In the genomic region with DNA sequence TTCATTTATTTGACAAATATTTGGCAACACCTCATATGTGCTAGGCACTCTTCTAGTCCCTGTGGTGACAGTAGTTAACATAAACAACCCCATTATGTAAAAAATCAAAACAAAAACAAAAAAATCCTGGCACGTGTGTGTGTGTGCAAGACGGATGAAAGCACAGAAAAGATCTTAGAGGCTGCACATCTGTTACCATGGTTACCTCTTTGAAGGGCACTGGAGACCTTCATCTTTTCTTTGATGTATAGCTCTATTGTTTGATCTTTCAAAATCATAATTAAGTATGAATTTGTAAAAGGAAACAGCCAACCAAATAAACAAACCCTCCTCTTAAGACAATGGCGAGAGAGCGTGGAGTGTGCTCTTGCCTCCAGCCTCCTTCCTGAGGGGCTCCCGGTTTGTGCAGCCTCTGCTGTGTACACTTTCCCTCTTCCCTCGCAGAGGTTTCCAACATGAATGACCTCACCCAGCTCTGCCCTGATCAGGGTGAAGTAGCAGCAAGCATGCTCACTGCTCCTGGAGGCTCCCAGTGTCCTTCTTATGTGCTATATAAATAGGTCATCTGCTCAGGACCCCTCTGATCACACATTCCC, we compare ENCODE assay signal across 23 cellular contexts. TPM values are rescaled to one million over a fixed set of nuclear protein-coding genes. Genes with fewer than 3 reads are reported as not detected.
DNase-seq lines count a peak whose midpoint lies in the region; ATAC-seq and TF ChIP-seq lines count a peak whose summit lies in the region.
"Had no signal": no experiment of that assay in that cellular context is flagged by ENCODE, and none has a peak within 500 bp of the region (broad histone marks: within the 10 kb centered on the region; RNA-seq: fewer than 3 reads in every experiment).

No MANE protein-coding gene starts in this region.

- H3K27ac ChIP-seq in psoas muscle: peak overlapping the region; percentile 23
- H3K27ac ChIP-seq: esophagus muscularis mucosa, KMS-11, right atrium auricular region had no signal

- no peaks in the 10 kb centered on the region for H3K27me3 ChIP-seq in psoas muscle (ENCODE audit: insufficient read depth in 3 of 3, low read length in 2 of 3)
- H3K27me3 ChIP-seq: BE2C, right atrium auricular region had no signal

- peaks cover 9% of the 10 kb centered on the region for H3K4me1 Mint-ChIP-seq in T-helper 17 cell
- no peaks in the 10 kb centered on the region for H3K4me1 Mint-ChIP-seq in Calu3 (ENCODE audit: low read depth, unreplicated experiment)
- peaks cover 3% of the 10 kb centered on the region for H3K4me1 Mint-ChIP-seq in MCF 10A (ENCODE audit: insufficient read depth, unreplicated experiment)

- H3K27me3 Mint-ChIP-seq in T-helper 17 cell: peaks cover 37% of the 10 kb centered on the region
- H3K27me3 Mint-ChIP-seq in Calu3 (ENCODE audit: unreplicated experiment): peaks cover 87% of the 10 kb centered on the region
- H3K27me3 Mint-ChIP-seq in MCF 10A (ENCODE audit: insufficient read depth, unreplicated experiment): peaks cover 44% of the 10 kb centered on the region

- H3K4me3 Mint-ChIP-seq in T-helper 17 cell (no peak overlapping the region), Calu3 (ENCODE audit: low read depth, unreplicated experiment) (no peak overlapping the region), MCF 10A (ENCODE audit: unreplicated experiment) (no peak overlapping the region)
- H3K4me3 Mint-ChIP-seq: activated T-helper 1 cell treated with anti-CD3 and anti-CD28 coated beads, Interleukin-12 subunit alpha, Interleukin-12 subunit beta, Interleukin-2, Interleukin-4 antibody, amounts not matched to agents 30 ng/mL and 10 ng/mL and 1 ng/mL, durations not matched to agents 14 hours and 24 hours and 36 hours had no signal

- BruUV-seq in Calu3 (replicated peaks; lab: Mats Ljungman, UMichigan) (no TSS peak), MCF 10A (replicated peaks; lab: Mats Ljungman, UMichigan) (no TSS peak)

- no peaks in the 10 kb centered on the region for H3K36me3 Mint-ChIP-seq in T-helper 17 cell (ENCODE audit: low read depth)
- no peaks in the 10 kb centered on the region for H3K36me3 Mint-ChIP-seq in Calu3 (ENCODE audit: insufficient read depth, unreplicated experiment)
- no peaks in the 10 kb centered on the region for H3K36me3 Mint-ChIP-seq in MCF 10A (ENCODE audit: insufficient read depth, unreplicated experiment)
- H3K36me3 Mint-ChIP-seq: activated naive CD4-positive, alpha-beta T cell treated with anti-CD3 and anti-CD28 coated beads, Interleukin-2, amount 50 U/mL, for 72 hours had no signal

- peaks cover 0 to 97% of the 10 kb centered on the region in 2 donors for H3K36me3 ChIP-seq in psoas muscle (ENCODE audit: insufficient read depth in 1 of 2, low read depth in 1 of 2)
- H3K36me3 ChIP-seq: BE2C, esophagus muscularis mucosa, right atrium auricular region had no signal

- 50 to 63% (median 59%) methylated on average over 6 of the region's 6 CpGs for WGBS in psoas muscle, 3 donors

- H3K27ac Mint-ChIP-seq in T-helper 17 cell (no peak overlapping the region), Calu3 (ENCODE audit: unreplicated experiment) (no peak overlapping the region), MCF 10A (ENCODE audit: low read depth, unreplicated experiment) (no peak overlapping the region)
- H3K27ac Mint-ChIP-seq: activated naive CD4-positive, alpha-beta T cell treated with anti-CD3 and anti-CD28 coated beads, Interleukin-2, amount 50 U/mL, for 72 hours; activated T-helper 1 cell treated with anti-CD3 and anti-CD28 coated beads, Interleukin-12 subunit alpha, Interleukin-12 subunit beta, Interleukin-2, Interleukin-4 antibody, amounts not matched to agents 30 ng/mL and 10 ng/mL and 1 ng/mL, durations not matched to agents 14 hours and 24 hours and 36 hours had no signal

- TF ChIP-seq CTCF in psoas muscle (IDR thresholded peaks at IDR 0.05): no peak
- TF ChIP-seq CTCF in Calu3 (IDR thresholded peaks at IDR 0.05; ENCODE audit: unreplicated experiment): no peak
- no peak for TF ChIP-seq CTCF in MCF 10A (IDR thresholded peaks at IDR 0.05; ENCODE audit: unreplicated experiment)

- H3K4me1 ChIP-seq in psoas muscle: peaks cover 8% of the 10 kb centered on the region
- H3K4me1 ChIP-seq: BE2C, esophagus muscularis mucosa, right atrium auricular region had no signal

- CTCF ChIA-PET in Calu3 (lab: Charles Lee) (interaction anchor here (0.5 kb wide), 1 partner anchor 1399 kb away, joined by 3 read pairs; no protein-coding TSS in a partner anchor), MCF 10A (lab: Yijun Ruan, JAX) (interaction anchor here (0.8 to 5.1 kb wide), 15 partner anchors 9 to 101 kb away, joined by 3 to 54 read pairs (median 8); no protein-coding TSS in a partner anchor)

- intact Hi-C loops in psoas muscle (cut with DNase I): no loop called here
- intact Hi-C loops in Calu3 (cut with micrococcal nuclease; ENCODE audit: unreplicated experiment): no loop called here
- intact Hi-C loops in MCF 10A (cut with micrococcal nuclease): no loop called here

- peak; percentile 11 for DNase-seq in NCI-H2107 (lab: John Stamatoyannopoulos, UW)
- DNase-seq in NCI-H2107 treated with DMSO at 0.1 percent for 48 hours (lab: John Stamatoyannopoulos, UW; ENCODE audit: unreplicated experiment): no peak
- DNase-seq in NCI-H1105 (lab: John Stamatoyannopoulos, UW): peak; percentile 46
- no peak for DNase-seq in T-helper 17 cell
- peak in 1 of 2 donors; percentile 19 for DNase-seq in psoas muscle
- DNase-seq in Calu3: no peak
- DNase-seq in MCF 10A (ENCODE audit: unreplicated experiment): no peak
- no peak for DNase-seq in NCI-H2171 (lab: John Stamatoyannopoulos, UW)
- DNase-seq: activated CD4-positive, alpha-beta T cell treated with anti-CD3 and anti-CD28 coated beads for 1 hour; BE2C; H7; mammary epithelial cell; substantia nigra had no signal

- H3K4me3 ChIP-seq in psoas muscle: no peak overlapping the region
- H3K4me3 ChIP-seq: esophagus muscularis mucosa, right atrium auricular region had no signal

- POLR2A ChIA-PET in MCF 10A (lab: Yijun Ruan, JAX): interaction anchor here (1.1 kb wide), 1 partner anchor 10 kb away, joined by 3 read pairs; no protein-coding TSS in a partner anchor

- no peaks in the 10 kb centered on the region for H3K9me3 Mint-ChIP-seq in Calu3 (ENCODE audit: low read depth, unreplicated experiment)
- no peaks in the 10 kb centered on the region for H3K9me3 Mint-ChIP-seq in MCF 10A (ENCODE audit: unreplicated experiment)
- H3K9me3 Mint-ChIP-seq: activated naive CD4-positive, alpha-beta T cell treated with anti-CD3 and anti-CD28 coated beads, Interleukin-2, amount 50 U/mL, for 72 hours; activated T-helper 1 cell treated with anti-CD3 and anti-CD28 coated beads, Interleukin-12 subunit alpha, Interleukin-12 subunit beta, Interleukin-2, Interleukin-4 antibody, amounts not matched to agents 30 ng/mL and 10 ng/mL and 1 ng/mL, durations not matched to agents 14 hours and 24 hours and 36 hours had no signal

- peak; percentile 72 for ATAC-seq in T-helper 17 cell
- ATAC-seq in psoas muscle: no peak
- ATAC-seq: activated naive CD4-positive, alpha-beta T cell treated with anti-CD3 and anti-CD28 coated beads, Interleukin-2, amount 50 U/mL, for 72 hours had no signal

- no peaks in the 10 kb centered on the region for H3K9me3 ChIP-seq in T-helper 17 cell (ENCODE audit: control insufficient read depth, low read length, poor library complexity, severe bottlenecking)
- H3K9me3 ChIP-seq in psoas muscle: no peaks in the 10 kb centered on the region
- H3K9me3 ChIP-seq: BE2C, esophagus muscularis mucosa, right atrium auricular region had no signal

RNA-seq across cellular contexts. Expression of a gene that starts 28.0 kb away (rescaled TPM):
- total RNA-seq in T-helper 17 cell: not detected
- total RNA-seq in psoas muscle: 100 to 1,000 TPM in 2 of 4 donors, 10 to 100 TPM in 2; 56.3 to 269 (median 158) TPM
- polyA plus RNA-seq in psoas muscle: 10 to 100 TPM; 11.9 to 48.1 (median 25.5) TPM
- total RNA-seq in Calu3 (2022): not detected in 2 replicates
- not detected in 2 replicates for total RNA-seq in MCF 10A (2022)
- total RNA-seq: activated naive CD4-positive, alpha-beta T cell treated with anti-CD3 and anti-CD28 coated beads, Interleukin-2, amount 50 U/mL, for 72 hours; activated T-helper 1 cell treated with anti-CD3 and anti-CD28 coated beads, Interleukin-12 subunit alpha, Interleukin-12 subunit beta, Interleukin-2, Interleukin-4 antibody, amounts not matched to agents 30 ng/mL and 10 ng/mL and 1 ng/mL, durations not matched to agents 14 hours and 24 hours and 36 hours; astrocyte; esophagus muscularis mucosa; H7; kidney epithelial cell; mammary epithelial cell; NCI-H460; omental fat pad; right atrium auricular region; ureter had no signal
- polyA plus RNA-seq: mammary epithelial cell had no signal

RNA-seq across cellular contexts. Expression of a gene that starts 42.7 kb away (rescaled TPM):
- total RNA-seq in T-helper 17 cell (under 1 TPM in 1 of 2 donors, not detected in 1; 0.27 TPM), psoas muscle (under 1 TPM in 2 of 4 donors, not detected in 2; 0.26 to 0.30 TPM), Calu3 (2022) (0.27 TPM in 1 of 2 replicates, not detected in the other), MCF 10A (2022) (not detected in 2 replicates)
- not detected for polyA plus RNA-seq in psoas muscle
- total RNA-seq: activated T-helper 1 cell treated with anti-CD3 and anti-CD28 coated beads, Interleukin-12 subunit alpha, Interleukin-12 subunit beta, Interleukin-2, Interleukin-4 antibody, amounts not matched to agents 30 ng/mL and 10 ng/mL and 1 ng/mL, durations not matched to agents 14 hours and 24 hours and 36 hours; astrocyte; esophagus muscularis mucosa; H7; kidney epithelial cell; mammary epithelial cell; omental fat pad; right atrium auricular region; ureter had no signal
- polyA plus RNA-seq: mammary epithelial cell had no signal

Comparison
In these comparisons a context has a peak if more than half of its experiments do, and no peak if none do; other contexts are left out.
1. DNase-seq: peak in NCI-H2107 (single experiment) and NCI-H1105 (single experiment); none in NCI-H2107 treated with DMSO at 0.1 percent for 48 hours (single experiment), T-helper 17 cell (0 of 3), Calu3 (single experiment), MCF 10A (single experiment) and NCI-H2171 (single experiment).
2. RNA of a gene that starts 28.0 kb away (total RNA-seq): 56.3 to 269 TPM in psoas muscle; not detected in T-helper 17 cell, not detected in Calu3 and not detected in MCF 10A; every median in the first group is over 10 times any median in the second.